In the genomic region with DNA sequence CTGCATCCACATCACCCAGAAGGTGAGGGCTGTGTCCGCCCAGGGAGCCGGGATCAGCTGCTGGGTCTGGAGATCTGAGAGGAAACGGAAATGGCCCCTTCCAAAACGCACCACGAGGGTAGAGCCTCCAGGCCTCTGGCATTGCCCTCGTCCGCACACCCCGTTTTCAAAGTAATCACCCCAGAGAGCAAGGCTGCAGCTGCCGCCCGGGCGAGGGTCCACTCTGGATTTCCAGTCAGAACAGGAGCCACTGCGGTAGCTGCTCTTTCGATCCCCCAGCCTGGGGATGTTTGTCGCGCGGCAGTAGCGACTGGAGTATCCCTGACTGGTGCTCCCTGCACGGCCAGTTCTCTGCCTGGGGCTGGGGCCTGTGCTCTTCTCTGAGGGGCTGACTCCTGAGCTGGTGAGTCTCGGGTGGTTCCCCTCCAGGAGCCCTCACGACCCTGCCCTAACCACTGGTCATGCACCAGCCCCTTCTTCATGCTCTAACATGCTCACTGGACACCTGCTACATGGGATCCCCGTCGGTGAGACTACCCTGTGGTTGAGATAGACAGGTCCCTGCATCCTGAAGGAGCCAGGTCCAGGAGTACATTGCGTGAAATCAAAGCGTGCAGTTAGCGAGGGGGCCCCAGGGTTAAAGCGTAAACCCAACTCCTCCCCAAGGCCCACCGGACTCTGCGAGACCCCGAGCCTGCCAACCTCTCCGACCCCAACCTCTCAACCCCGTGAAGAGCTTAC, we compare ENCODE assay signal across 22 cellular contexts.
A peak's percentile ranks its signal among the peaks of the same experiment; 100 is the strongest.
DNase-seq lines count a peak whose midpoint lies in the region; ATAC-seq and TF ChIP-seq lines count a peak whose summit lies in the region.
"Had no signal": no experiment of that assay in that cellular context is flagged by ENCODE, and none has a peak within 500 bp of the region (broad histone marks: within the 10 kb centered on the region; RNA-seq: fewer than 3 reads in every experiment).

No MANE protein-coding gene starts in this region.

- peaks cover 9% of the 10 kb centered on the region for H3K9me3 Mint-ChIP-seq in activated CD4-positive, alpha-beta memory T cell treated with anti-CD3 and anti-CD28 coated beads for 36 hours
- peaks cover 8% of the 10 kb centered on the region for H3K9me3 Mint-ChIP-seq in activated CD4-positive, alpha-beta memory T cell treated with anti-CD3 and anti-CD28 coated beads, Interleukin-2, amount 10 ng/mL, durations not matched to agents 7 days and 5 days

- no peaks in the 10 kb centered on the region for H3K36me3 Mint-ChIP-seq in activated CD4-positive, alpha-beta memory T cell treated with anti-CD3 and anti-CD28 coated beads for 36 hours
- H3K36me3 Mint-ChIP-seq in activated CD4-positive, alpha-beta memory T cell treated with anti-CD3 and anti-CD28 coated beads, Interleukin-2, amount 10 ng/mL, durations not matched to agents 7 days and 5 days (ENCODE audit: low read depth), result no peaks in the 10 kb centered on the region

- no peak overlapping the region for H3K4me3 ChIP-seq in HEK293 (ENCODE audit: low read depth, low read length)
- no peak overlapping the region for H3K4me3 ChIP-seq in tibial artery
- H3K4me3 ChIP-seq: esophagus squamous epithelium, thoracic aorta had no signal

- no peaks in the 10 kb centered on the region for H3K9me3 ChIP-seq in HEK293 (ENCODE audit: control insufficient read depth, insufficient read depth, low read depth, low read length)
- H3K9me3 ChIP-seq in tibial artery, result peaks cover 0 to 20% (median 8%) of the 10 kb centered on the region in 3 donors

- H3K27me3 ChIP-seq in tibial artery, result peaks cover 0 to 25% of the 10 kb centered on the region in 2 donors
- H3K27me3 ChIP-seq: esophagus squamous epithelium had no signal

- peak; percentile 1 for DNase-seq in activated CD4-positive, alpha-beta memory T cell treated with anti-CD3 and anti-CD28 coated beads for 36 hours
- no peak for DNase-seq in activated CD4-positive, alpha-beta memory T cell treated with anti-CD3 and anti-CD28 coated beads, Interleukin-2, amount 10 ng/mL, durations not matched to agents 7 days and 5 days
- DNase-seq in islet precursor cell (peak; percentile 33), tibial artery (peak; percentile 9 to 58), iPS-NIHi7 (ENCODE audit: extremely low spot score) (no peak), mucosa of gallbladder (ENCODE audit: low spot score) (no peak)
- DNase-seq: activated naive CD4-positive, alpha-beta T cell; cortex of kidney; esophagus squamous epithelium; GOT3; hypothalamus; KG1; MM.1S; NCI-H1417 treated with DMSO at 0.1 percent for 48 hours; NCI-H446 treated with DMSO at 0.1 percent for 48 hours; nucleus accumbens; stimulated activated CD4-positive, alpha-beta T cell treated with anti-CD3 and anti-CD28 coated beads, Interleukin-4, amount 100 ng/mL, for 24 hours; stimulated activated naive CD4-positive, alpha-beta T cell treated with Interleukin-2 at 50 U/mL for 16 hours; WERI-Rb-1 had no signal

- CTCF ChIA-PET in activated CD4-positive, alpha-beta memory T cell treated with anti-CD3 and anti-CD28 coated beads for 36 hours (lab: Charles Lee), result no interaction called here
- CTCF ChIA-PET in activated CD4-positive, alpha-beta memory T cell treated with anti-CD3 and anti-CD28 coated beads, Interleukin-2, amount 10 ng/mL, durations not matched to agents 7 days and 5 days (lab: Charles Lee), result no interaction called here
- CTCF ChIA-PET in HEK293 (lab: Yijun Ruan, JAX), result no interaction called here

- no peak for TF ChIP-seq CTCF in HEK293 (tag by site-specific recombination; IDR thresholded peaks at IDR 0.05)
- no peak for TF ChIP-seq CTCF in tibial artery (IDR thresholded peaks at IDR 0.05)

- intact Hi-C loops in activated CD4-positive, alpha-beta memory T cell treated with anti-CD3 and anti-CD28 coated beads for 36 hours (cut with micrococcal nuclease), result no loop called here
- intact Hi-C loops in tibial artery (cut with DNase I; ENCODE audit: low total_unique reads), result no loop called here

- H3K27ac ChIP-seq in HEK293 (ENCODE audit: extremely low read depth, low read depth, low read length) (no peak overlapping the region), tibial artery (no peak overlapping the region)
- H3K27ac ChIP-seq: esophagus squamous epithelium, thoracic aorta had no signal

- no peaks in the 10 kb centered on the region for H3K27me3 Mint-ChIP-seq in activated CD4-positive, alpha-beta memory T cell treated with anti-CD3 and anti-CD28 coated beads for 36 hours
- peaks cover 5% of the 10 kb centered on the region for H3K27me3 Mint-ChIP-seq in activated CD4-positive, alpha-beta memory T cell treated with anti-CD3 and anti-CD28 coated beads, Interleukin-2, amount 10 ng/mL, durations not matched to agents 7 days and 5 days

- no peak overlapping the region for H3K4me3 Mint-ChIP-seq in activated CD4-positive, alpha-beta memory T cell treated with anti-CD3 and anti-CD28 coated beads for 36 hours
- no peak overlapping the region for H3K4me3 Mint-ChIP-seq in activated CD4-positive, alpha-beta memory T cell treated with anti-CD3 and anti-CD28 coated beads, Interleukin-2, amount 10 ng/mL, durations not matched to agents 7 days and 5 days

- no peak for ATAC-seq in GM21528 (IDR thresholded peaks at IDR 0.05; ENCODE audit: low FRiP score, unreplicated experiment)

- no peak overlapping the region for H3K27ac Mint-ChIP-seq in activated CD4-positive, alpha-beta memory T cell treated with anti-CD3 and anti-CD28 coated beads for 36 hours
- H3K27ac Mint-ChIP-seq in activated CD4-positive, alpha-beta memory T cell treated with anti-CD3 and anti-CD28 coated beads, Interleukin-2, amount 10 ng/mL, durations not matched to agents 7 days and 5 days, result no peak overlapping the region

- POLR2A ChIA-PET in activated CD4-positive, alpha-beta memory T cell treated with anti-CD3 and anti-CD28 coated beads for 36 hours (lab: Charles Lee), result no interaction called here
- POLR2A ChIA-PET in activated CD4-positive, alpha-beta memory T cell treated with anti-CD3 and anti-CD28 coated beads, Interleukin-2, amount 10 ng/mL, durations not matched to agents 7 days and 5 days (lab: Charles Lee), result no interaction called here
- POLR2A ChIA-PET in HEK293 (lab: Yijun Ruan, JAX), result no interaction called here

- no peaks in the 10 kb centered on the region for H3K36me3 ChIP-seq in HEK293 (ENCODE audit: control insufficient read depth in 2 of 2, insufficient read depth in 1 of 2, low read length in 2 of 2)
- H3K36me3 ChIP-seq in tibial artery, result no peaks in the 10 kb centered on the region
- H3K36me3 ChIP-seq: esophagus squamous epithelium, thoracic aorta, WERI-Rb-1 had no signal

- H3K4me1 ChIP-seq in HEK293 (ENCODE audit: control insufficient read depth, insufficient read depth, low read length) (no peaks in the 10 kb centered on the region), tibial artery (no peaks in the 10 kb centered on the region)

- H3K4me1 Mint-ChIP-seq in activated CD4-positive, alpha-beta memory T cell treated with anti-CD3 and anti-CD28 coated beads for 36 hours (ENCODE audit: low read depth), result no peaks in the 10 kb centered on the region
- no peaks in the 10 kb centered on the region for H3K4me1 Mint-ChIP-seq in activated CD4-positive, alpha-beta memory T cell treated with anti-CD3 and anti-CD28 coated beads, Interleukin-2, amount 10 ng/mL, durations not matched to agents 7 days and 5 days

TF ChIP-seq in HEK293, 187 proteins besides CTCF, POLR2A, EP300 and RAD21:
- no peak for TF ChIP-seq ZNF121 (tag by site-specific recombination; IDR thresholded peaks at IDR 0.05)
- peak; percentile 80; the same call in 1 of the 2 replicates for TF ChIP-seq RBAK (tag by site-specific recombination; IDR thresholded peaks at IDR 0.05)

Comparison
In these comparisons a context has a peak if more than half of its experiments do, and no peak if none do; other contexts are left out.
1. DNase-seq: peak in activated CD4-positive, alpha-beta memory T cell treated with anti-CD3 and anti-CD28 coated beads for 36 hours (single experiment), islet precursor cell (single experiment) and tibial artery (2 of 2); none in activated CD4-positive, alpha-beta memory T cell treated with anti-CD3 and anti-CD28 coated beads, Interleukin-2, amount 10 ng/mL, durations not matched to agents 7 days and 5 days (single experiment), iPS-NIHi7 (single experiment) and mucosa of gallbladder (single experiment).